16 cellular contexts compared by ENCODE assay signal in the genomic region with DNA sequence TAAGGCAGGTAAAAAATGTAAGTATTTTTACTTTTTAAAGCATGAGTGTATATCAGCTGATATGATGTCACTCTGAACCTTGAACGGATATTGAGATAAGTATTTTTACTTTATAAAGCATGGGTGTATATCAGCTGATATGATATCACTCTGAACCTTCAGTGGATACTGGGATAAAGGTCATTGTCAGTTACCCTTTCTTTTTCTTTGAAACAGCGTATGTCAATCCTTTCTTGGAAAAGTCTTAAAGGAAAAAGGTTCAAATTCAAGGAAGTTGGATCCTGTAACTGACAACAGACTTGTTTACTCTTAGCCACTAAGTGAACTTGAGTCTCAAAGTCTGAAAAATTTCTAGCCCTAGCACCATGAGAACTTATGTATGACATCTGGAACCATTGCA.
DNase-seq lines count a peak whose midpoint lies in the region; ATAC-seq and TF ChIP-seq lines count a peak whose summit lies in the region.
"Had no signal": no experiment of that assay in that cellular context is flagged by ENCODE, and none has a peak within 500 bp of the region (broad histone marks: within the 10 kb centered on the region; RNA-seq: fewer than 3 reads in every experiment).

No MANE protein-coding gene starts in this region.

- H3K4me3 Mint-ChIP-seq in dendritic cell treated with granulocyte-macrophage colony-stimulating factor and Interleukin-4, amounts not matched to agents 40 ng/mL and 50 ng/mL, for 4 days: no peak overlapping the region
- H3K4me3 Mint-ChIP-seq in naive B cell: no peak overlapping the region
- H3K4me3 Mint-ChIP-seq: CD4-positive, CD25-positive, alpha-beta regulatory T cell; HFFc6 had no signal

- no peak overlapping the region for H3K4me3 ChIP-seq in RWPE2 (ENCODE audit: severe bottlenecking)
- H3K4me3 ChIP-seq: PC-9 had no signal

- H3K9me3 Mint-ChIP-seq in dendritic cell treated with granulocyte-macrophage colony-stimulating factor and Interleukin-4, amounts not matched to agents 40 ng/mL and 50 ng/mL, for 4 days: peaks cover 19% of the 10 kb centered on the region
- H3K9me3 Mint-ChIP-seq in naive B cell: peaks cover 0 to 7% (median 0%) of the 10 kb centered on the region in 7 donors
- H3K9me3 Mint-ChIP-seq: HFFc6 had no signal

- TF ChIP-seq CTCF in RWPE2 (IDR thresholded peaks at IDR 0.05; ENCODE audit: poor library complexity, severe bottlenecking) (no peak), GM13976 (IDR thresholded peaks at IDR 0.05; ENCODE audit: borderline replicate concordance, control extremely low read depth, extremely low read depth, insufficient read depth, missing control alignments) (no peak), GM20000 (IDR thresholded peaks at IDR 0.05; ENCODE audit: extremely low read depth, missing control alignments) (no peak)

- H3K27ac ChIP-seq in RWPE2 (ENCODE audit: poor library complexity, severe bottlenecking): peak overlapping the region; percentile 92
- H3K27ac ChIP-seq: PC-9 had no signal

- no peak for ATAC-seq in RWPE2 (ENCODE audit: low read depth)
- no peak for ATAC-seq in naive B cell (ENCODE audit: low read depth in 2 of 2)
- ATAC-seq in GM21576 (IDR thresholded peaks at IDR 0.05; ENCODE audit: unreplicated experiment): no peak
- ATAC-seq in GM18909 (IDR thresholded peaks at IDR 0.05; ENCODE audit: poor library complexity, unreplicated experiment): no peak
- ATAC-seq: Right ventricle myocardium inferior had no signal

- intact Hi-C loops in dendritic cell treated with granulocyte-macrophage colony-stimulating factor and Interleukin-4, amounts not matched to agents 40 ng/mL and 50 ng/mL, for 4 days (cut with micrococcal nuclease): no loop called here

- no peaks in the 10 kb centered on the region for H3K27me3 Mint-ChIP-seq in dendritic cell treated with granulocyte-macrophage colony-stimulating factor and Interleukin-4, amounts not matched to agents 40 ng/mL and 50 ng/mL, for 4 days
- H3K27me3 Mint-ChIP-seq in naive B cell: no peaks in the 10 kb centered on the region
- H3K27me3 Mint-ChIP-seq: CD4-positive, CD25-positive, alpha-beta regulatory T cell had no signal

- no peaks in the 10 kb centered on the region for H3K27me3 ChIP-seq in RWPE2 (ENCODE audit: insufficient read depth, poor library complexity, severe bottlenecking)

- peak overlapping the region; percentile 71 for H3K27ac Mint-ChIP-seq in dendritic cell treated with granulocyte-macrophage colony-stimulating factor and Interleukin-4, amounts not matched to agents 40 ng/mL and 50 ng/mL, for 4 days
- H3K27ac Mint-ChIP-seq in naive B cell: peak overlapping the region in 5 of 6 donors; percentile 15 to 80 (median 71)
- H3K27ac Mint-ChIP-seq: CD4-positive, CD25-positive, alpha-beta regulatory T cell; HFFc6 had no signal

- H3K4me1 Mint-ChIP-seq in dendritic cell treated with granulocyte-macrophage colony-stimulating factor and Interleukin-4, amounts not matched to agents 40 ng/mL and 50 ng/mL, for 4 days (ENCODE audit: low read depth): peaks cover 77% of the 10 kb centered on the region
- H3K4me1 Mint-ChIP-seq in naive B cell: peaks cover 54 to 87% (median 70%) of the 10 kb centered on the region in 3 donors

- peaks cover 97% of the 10 kb centered on the region for H3K36me3 Mint-ChIP-seq in dendritic cell treated with granulocyte-macrophage colony-stimulating factor and Interleukin-4, amounts not matched to agents 40 ng/mL and 50 ng/mL, for 4 days (ENCODE audit: low read depth)
- H3K36me3 Mint-ChIP-seq in naive B cell: peaks cover 7 to 9% of the 10 kb centered on the region in 2 donors
- H3K36me3 Mint-ChIP-seq: CD4-positive, CD25-positive, alpha-beta regulatory T cell had no signal

- DNase-seq in RWPE2 (ENCODE audit: low spot score): no peak
- DNase-seq in naive B cell: no peak
- no peak for DNase-seq in GM13976 (ENCODE audit: low spot score)
- DNase-seq in GM20000 (ENCODE audit: low spot score): no peak
- DNase-seq: ACHN; CD4-positive, CD25-positive, alpha-beta regulatory T cell; DMS53; HFFc6; NCI-H1048; NCI-H510A treated with DMSO at 0.1 percent for 48 hours; NCI-H82; PC-9 had no signal

- peaks cover 46% of the 10 kb centered on the region for H3K4me1 ChIP-seq in RWPE2 (ENCODE audit: insufficient read depth, poor library complexity, severe bottlenecking)

- no peaks in the 10 kb centered on the region; the same call in 1 of the 2 replicates for H3K36me3 ChIP-seq in RWPE2 (ENCODE audit: low read depth)

- in situ Hi-C loops in GM13976 (cut with MboI; ENCODE audit: low sequenced_read_pairs, unreplicated experiment): no loop called here

- no peaks in the 10 kb centered on the region for H3K9me3 ChIP-seq in RWPE2 (ENCODE audit: severe bottlenecking)
